Comparison of ENCODE assay signal across 15 cellular contexts in genomic region chr19:6639439-6639838, GRCh38. TPM values are rescaled to one million over a fixed set of nuclear protein-coding genes. Genes with fewer than 3 reads are reported as not detected.
DNase-seq lines count a peak whose midpoint lies in the region; ATAC-seq, FAIRE-seq and TF ChIP-seq lines count a peak whose summit lies in the region.
"Had no signal": no experiment of that assay in that cellular context is flagged by ENCODE, and none has a peak within 500 bp of the region (broad histone marks: within the 10 kb centered on the region; RNA-seq: fewer than 3 reads in every experiment).

No MANE protein-coding gene starts in this region.

- CTCF ChIA-PET in activated CD8-positive, alpha-beta T cell treated with anti-CD3 and anti-CD28 coated beads for 36 hours (lab: Charles Lee): interaction anchor here (1.1 to 1.6 kb wide), 5 partner anchors 9 to 224 kb away, joined by 3 to 6 read pairs (median 3); no protein-coding TSS in a partner anchor

- peaks cover 1% of the 10 kb centered on the region for H3K9me3 Mint-ChIP-seq in activated CD8-positive, alpha-beta T cell treated with anti-CD3 and anti-CD28 coated beads for 36 hours

- no peaks in the 10 kb centered on the region for H3K4me1 ChIP-seq in right cardiac atrium (ENCODE audit: control insufficient read depth, insufficient read depth, low read length)
- H3K4me1 ChIP-seq: Caco-2, right lobe of liver, thyroid gland had no signal

- POLR2A ChIA-PET in activated CD8-positive, alpha-beta T cell treated with anti-CD3 and anti-CD28 coated beads for 36 hours (lab: Charles Lee): interaction anchor here (1.6 kb wide), 1 partner anchor 15 kb away, joined by 8 read pairs; no protein-coding TSS in a partner anchor

- WGBS in right cardiac atrium: 61% methylated on average over 4 of the region's 4 CpGs

- FAIRE-seq in HTR-8/SVneo (lab: Jason Lieb, UNC): no peak

- peaks cover 38% of the 10 kb centered on the region for H3K4me1 Mint-ChIP-seq in activated CD8-positive, alpha-beta T cell treated with anti-CD3 and anti-CD28 coated beads for 36 hours (ENCODE audit: low read depth)

- no peaks in the 10 kb centered on the region for H3K27me3 Mint-ChIP-seq in activated CD8-positive, alpha-beta T cell treated with anti-CD3 and anti-CD28 coated beads for 36 hours

- DNase-seq in ELR (ENCODE audit: low read depth) (peak; percentile 62), HK-2 (ENCODE audit: unreplicated experiment) (peak; percentile 44), iris pigment epithelial cell (ENCODE audit: low read depth) (peak; percentile 32), right cardiac atrium (no peak), HTR-8/SVneo (ENCODE audit: insufficient read length, low spot score) (no peak)
- peak; percentile 78 for DNase-seq in activated CD8-positive, alpha-beta T cell treated with anti-CD3 and anti-CD28 coated beads for 36 hours
- DNase-seq: Caco-2, caudate nucleus, NCI-H2081 treated with DMSO at 0.1 percent for 48 hours, right lobe of liver, thyroid gland had no signal

- no peak overlapping the region for H3K27ac ChIP-seq in right cardiac atrium (ENCODE audit: low read length)
- H3K27ac ChIP-seq: right lobe of liver, thyroid gland had no signal

- no peak overlapping the region for H3K4me3 ChIP-seq in right cardiac atrium (ENCODE audit: low read length)
- H3K4me3 ChIP-seq: HAP-1, right lobe of liver, thyroid gland had no signal

- no peaks in the 10 kb centered on the region for H3K27me3 ChIP-seq in right cardiac atrium (ENCODE audit: control insufficient read depth, insufficient read depth)
- H3K27me3 ChIP-seq: right lobe of liver, thyroid gland had no signal

- intact Hi-C loops in activated CD8-positive, alpha-beta T cell treated with anti-CD3 and anti-CD28 coated beads for 36 hours (cut with micrococcal nuclease): no loop called here
- intact Hi-C loops in right cardiac atrium (cut with DNase I): loop anchor here in 1 of 4 donors (10.0 kb wide), 1 partner anchor 225 kb away; no protein-coding TSS in a partner anchor

- H3K9me3 ChIP-seq in right cardiac atrium (ENCODE audit: control insufficient read depth, low read length): no peaks in the 10 kb centered on the region
- H3K9me3 ChIP-seq: Caco-2, HAP-1, right lobe of liver, thyroid gland had no signal

- no peak overlapping the region for H3K4me3 Mint-ChIP-seq in activated CD8-positive, alpha-beta T cell treated with anti-CD3 and anti-CD28 coated beads for 36 hours

- TF ChIP-seq CTCF in activated CD8-positive, alpha-beta T cell treated with anti-CD3 and anti-CD28 coated beads for 36 hours (IDR thresholded peaks at IDR 0.05): no peak

- peaks cover under 1% of the 10 kb centered on the region for H3K36me3 Mint-ChIP-seq in activated CD8-positive, alpha-beta T cell treated with anti-CD3 and anti-CD28 coated beads for 36 hours (ENCODE audit: low read depth)

- no peak overlapping the region for H3K27ac Mint-ChIP-seq in activated CD8-positive, alpha-beta T cell treated with anti-CD3 and anti-CD28 coated beads for 36 hours

- peak; percentile 88 for ATAC-seq in activated CD8-positive, alpha-beta T cell treated with anti-CD3 and anti-CD28 coated beads for 36 hours
- ATAC-seq in right cardiac atrium (no peak), GM18870 (IDR thresholded peaks at IDR 0.05; ENCODE audit: unreplicated experiment) (no peak), GM18861 (IDR thresholded peaks at IDR 0.05; ENCODE audit: unreplicated experiment) (no peak)

RNA-seq across cellular contexts. Expression of gene TNFSF14, which starts 30.5 kb away (rescaled TPM):
- total RNA-seq in activated CD8-positive, alpha-beta T cell treated with anti-CD3 and anti-CD28 coated beads for 36 hours: 10 to 100 TPM; 41.7 to 43.8 TPM
- total RNA-seq in right cardiac atrium: 1 to 10 TPM in 2 of 4 donors, under 1 TPM in 2; 0.08 to 1.1 (median 0.83) TPM
- polyA plus RNA-seq in right cardiac atrium: 0.29 TPM
- total RNA-seq: Caco-2, myocyte had no signal

RNA-seq across cellular contexts. Expression of gene CD70, which starts 48.5 kb away (rescaled TPM):
- 10 to 100 TPM; 24.6 to 26.2 TPM for total RNA-seq in activated CD8-positive, alpha-beta T cell treated with anti-CD3 and anti-CD28 coated beads for 36 hours
- total RNA-seq in right cardiac atrium: not detected
- not detected for polyA plus RNA-seq in right cardiac atrium
- total RNA-seq: Caco-2, right lobe of liver had no signal

Comparison
In these comparisons a context has a peak if more than half of its experiments do, and no peak if none do; other contexts are left out.
1. DNase-seq: peak in ELR (single experiment), HK-2 (single experiment), activated CD8-positive, alpha-beta T cell treated with anti-CD3 and anti-CD28 coated beads for 36 hours (single experiment) and iris pigment epithelial cell (single experiment); none in right cardiac atrium (0 of 3) and HTR-8/SVneo (single experiment).
2. RNA of gene TNFSF14, which starts 30.5 kb away (total RNA-seq): 41.7 to 43.8 TPM in activated CD8-positive, alpha-beta T cell treated with anti-CD3 and anti-CD28 coated beads for 36 hours; 0.08 to 1.1 TPM in right cardiac atrium; every median in the first group is over 10 times any median in the second.
3. RNA of gene CD70, which starts 48.5 kb away (total RNA-seq): 24.6 to 26.2 TPM in activated CD8-positive, alpha-beta T cell treated with anti-CD3 and anti-CD28 coated beads for 36 hours; not detected in right cardiac atrium; every median in the first group is over 10 times any median in the second.